In the genomic region with DNA sequence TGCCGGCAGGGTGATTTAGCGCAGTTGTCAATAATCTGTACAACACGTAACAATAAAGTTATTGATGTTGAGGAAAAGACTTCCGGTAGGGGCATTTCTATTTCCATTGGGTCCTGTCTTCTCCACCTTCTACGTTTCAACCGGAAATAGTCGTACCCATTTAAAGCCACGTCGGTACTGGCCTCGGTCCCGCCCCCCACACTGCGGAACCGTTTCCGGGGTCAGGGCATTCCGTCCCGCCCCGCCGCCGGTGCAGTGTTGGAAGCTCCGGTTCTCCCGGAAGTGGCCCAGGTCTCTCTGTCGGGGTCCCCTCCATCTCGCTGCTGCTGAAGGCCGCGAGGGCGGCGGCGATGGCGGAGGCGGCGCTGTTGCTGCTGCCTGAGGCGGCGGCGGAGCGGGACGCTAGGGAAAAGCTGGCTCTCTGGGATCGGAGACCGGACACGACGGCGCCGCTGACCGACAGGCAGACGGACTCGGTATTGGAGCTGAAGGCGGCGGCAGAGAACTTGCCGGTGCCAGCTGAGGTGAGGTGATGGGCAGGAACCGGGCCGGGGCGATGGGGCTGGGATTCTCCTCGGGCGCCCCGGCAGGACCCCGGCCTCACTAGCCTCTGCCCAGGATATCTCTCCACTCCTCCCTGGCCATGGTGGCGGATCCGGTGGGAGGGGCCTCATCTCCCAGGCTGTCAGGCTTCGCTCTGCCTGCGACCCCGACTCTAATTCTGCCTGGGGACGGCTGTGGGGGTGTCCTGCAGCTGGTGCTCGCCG, we compare ENCODE assay signal across 8 cellular contexts. TPM values are rescaled to one million over a fixed set of nuclear protein-coding genes. Genes with fewer than 3 reads are reported as not detected.
A peak's percentile ranks its signal among the peaks of the same experiment; 100 is the strongest.
DNase-seq lines count a peak whose midpoint lies in the region; ATAC-seq and TF ChIP-seq lines count a peak whose summit lies in the region.

A gene with protein sequence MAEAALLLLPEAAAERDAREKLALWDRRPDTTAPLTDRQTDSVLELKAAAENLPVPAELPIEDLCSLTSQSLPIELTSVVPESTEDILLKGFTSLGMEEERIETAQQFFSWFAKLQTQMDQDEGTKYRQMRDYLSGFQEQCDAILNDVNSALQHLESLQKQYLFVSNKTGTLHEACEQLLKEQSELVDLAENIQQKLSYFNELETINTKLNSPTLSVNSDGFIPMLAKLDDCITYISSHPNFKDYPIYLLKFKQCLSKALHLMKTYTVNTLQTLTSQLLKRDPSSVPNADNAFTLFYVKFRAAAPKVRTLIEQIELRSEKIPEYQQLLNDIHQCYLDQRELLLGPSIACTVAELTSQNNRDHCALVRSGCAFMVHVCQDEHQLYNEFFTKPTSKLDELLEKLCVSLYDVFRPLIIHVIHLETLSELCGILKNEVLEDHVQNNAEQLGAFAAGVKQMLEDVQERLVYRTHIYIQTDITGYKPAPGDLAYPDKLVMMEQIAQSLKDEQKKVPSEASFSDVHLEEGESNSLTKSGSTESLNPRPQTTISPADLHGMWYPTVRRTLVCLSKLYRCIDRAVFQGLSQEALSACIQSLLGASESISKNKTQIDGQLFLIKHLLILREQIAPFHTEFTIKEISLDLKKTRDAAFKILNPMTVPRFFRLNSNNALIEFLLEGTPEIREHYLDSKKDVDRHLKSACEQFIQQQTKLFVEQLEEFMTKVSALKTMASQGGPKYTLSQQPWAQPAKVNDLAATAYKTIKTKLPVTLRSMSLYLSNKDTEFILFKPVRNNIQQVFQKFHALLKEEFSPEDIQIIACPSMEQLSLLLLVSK (plus strand): TSS at position 253 of the 767 bp plus-strand sequence. CDS start 98 bp downstream, at position 351.

- no peaks in the 10 kb centered on the region for H3K4me1 ChIP-seq in H9 (ENCODE audit: insufficient read depth, low read length)

- no CpG with 5 or more reads among the region's 63 CpGs for WGBS in H9 (ENCODE audit: extremely low coverage, insufficient read length, low lambda C conversion rate)

- no peak within 1 kb of the TSS for H2BK5ac ChIP-seq in H9 (ENCODE audit: insufficient read length, low read length)

- peak; percentile 99 to 100 for ATAC-seq in natural killer cell treated with Interleukin-12 subunit alpha and Interleukin-12 subunit beta and Interleukin-15 and Interleukin-18, amount 100 ng/mL, for 72 hours
- peak; percentile 99 for ATAC-seq in stimulated activated naive CD8-positive, alpha-beta T cell treated with anti-CD3 and anti-CD28 coated beads, Interleukin-15, Interleukin-2, amounts not matched to agents 100 U/mL and 50 U/mL, for 24 hours

- no peak within 1 kb of the TSS for H2BK20ac ChIP-seq in H9 (ENCODE audit: low read depth, low read length, poor library complexity, severe bottlenecking)

- H3K36me3 Mint-ChIP-seq in H9 (ENCODE audit: insufficient read depth in 1 of 3, low read depth in 3 of 3) = peaks cover 0 to 6% (median 2%) of the 10 kb centered on the region in 3 experiments; a peak in 1 of 7 replicates
- H3K36me3 Mint-ChIP-seq in natural killer cell treated with Interleukin-12 subunit alpha and Interleukin-12 subunit beta and Interleukin-15 and Interleukin-18, amount 100 ng/mL, for 72 hours = peaks cover 8% of the 10 kb centered on the region

- H3K79me1 ChIP-seq in H9 (ENCODE audit: insufficient read depth, low read depth, low read length, poor library complexity, severe bottlenecking) = peaks cover 3% of the 10 kb centered on the region

- H3K18ac ChIP-seq in H9 (ENCODE audit: insufficient read length, low read depth, low read length) = peak within 1 kb of the TSS; percentile 81

- peaks cover 33% of the 10 kb centered on the region for H3K27me3 Mint-ChIP-seq in H9 (ENCODE audit: low read depth)
- H3K27me3 Mint-ChIP-seq in natural killer cell treated with Interleukin-12 subunit alpha and Interleukin-12 subunit beta and Interleukin-15 and Interleukin-18, amount 100 ng/mL, for 72 hours = peaks cover 0 to 8% of the 10 kb centered on the region in 2 donors

- peaks cover 22 to 24% of the 10 kb centered on the region in 2 experiments for H3K4me1 Mint-ChIP-seq in H9
- H3K4me1 Mint-ChIP-seq in natural killer cell treated with Interleukin-12 subunit alpha and Interleukin-12 subunit beta and Interleukin-15 and Interleukin-18, amount 100 ng/mL, for 72 hours (ENCODE audit: low read depth in 2 of 2) = peaks cover 34 to 45% of the 10 kb centered on the region in 2 donors

- H3K27ac Mint-ChIP-seq in H9 = peak within 1 kb of the TSS; percentile 94 to 98 (median 98)
- peak within 1 kb of the TSS; percentile 91 to 97 for H3K27ac Mint-ChIP-seq in natural killer cell treated with Interleukin-12 subunit alpha and Interleukin-12 subunit beta and Interleukin-15 and Interleukin-18, amount 100 ng/mL, for 72 hours

- peak within 1 kb of the TSS; percentile 95 for H3K4me3 ChIP-seq in MG63
- H3K4me3 ChIP-seq in fibroblast of pulmonary artery (replicated peaks; ENCODE audit: low read depth, low read length) = peak within 1 kb of the TSS; percentile 70

- no peak within 1 kb of the TSS for H2AFZ ChIP-seq in H9 (ENCODE audit: low read length)

- peak within 1 kb of the TSS; percentile 33 for H3K4me2 ChIP-seq in H9 (ENCODE audit: insufficient read depth, insufficient read length, low read length)

- peak within 1 kb of the TSS; percentile 65 for H3K9ac ChIP-seq in H9 (ENCODE audit: extremely low read depth, insufficient read length, low read length)

- no peak within 1 kb of the TSS for H2BK15ac ChIP-seq in H9 (ENCODE audit: low read depth, low read length)

- H2BK120ac ChIP-seq in H9 (ENCODE audit: low read depth, low read length, poor library complexity, severe bottlenecking) = no peak within 1 kb of the TSS

- no peak within 1 kb of the TSS for H2BK12ac ChIP-seq in H9 (ENCODE audit: insufficient read length, low read depth, low read length)

- no peak within 1 kb of the TSS for H3T11ph ChIP-seq in H9 (ENCODE audit: low read length)

- H3K9me3 Mint-ChIP-seq in H9 = no peaks in the 10 kb centered on the region
- H3K9me3 Mint-ChIP-seq in natural killer cell treated with Interleukin-12 subunit alpha and Interleukin-12 subunit beta and Interleukin-15 and Interleukin-18, amount 100 ng/mL, for 72 hours = no peaks in the 10 kb centered on the region

- no peak within 1 kb of the TSS for H4K91ac ChIP-seq in H9 (ENCODE audit: insufficient read length, low read depth, low read length)

- no peak within 1 kb of the TSS for H4K8ac ChIP-seq in H9 (replicated peaks; ENCODE audit: insufficient read length, low read depth, low read length)

- no peak within 1 kb of the TSS for H3K4ac ChIP-seq in H9 (ENCODE audit: low read depth, low read length)

- in situ Hi-C loops in G401 (cut with HindIII; ENCODE audit: low sequenced_read_pairs) = loop anchor here (5.0 kb wide), 1 partner anchor 68 kb away; no protein-coding TSS in a partner anchor

- H4K20me1 ChIP-seq in H9 (ENCODE audit: control insufficient read depth, insufficient read depth, insufficient read length) = no peaks in the 10 kb centered on the region

- H3K9me3 ChIP-seq in H9 (ENCODE audit: control insufficient read depth, low read depth, low read length) (no peaks in the 10 kb centered on the region), MG63 (no peaks in the 10 kb centered on the region)

- H3K23me2 ChIP-seq in H9 (ENCODE audit: insufficient read length, low read depth, low read length, poor library complexity, severe bottlenecking) = no peaks in the 10 kb centered on the region

- no peak within 1 kb of the TSS for H3K56ac ChIP-seq in H9 (ENCODE audit: insufficient read length, low read depth, low read length)

- peak; percentile 98 for DNase-seq in G401 (ENCODE audit: low spot score)
- DNase-seq in H9 = peak; percentile 94
- DNase-seq in MG63 = peak; percentile 95
- peak; percentile 95 for DNase-seq in SHP77 treated with DMSO at 0.1 percent for 48 hours (lab: John Stamatoyannopoulos, UW)
- DNase-seq in activated effector memory CD4-positive, alpha-beta T cell treated with anti-CD3 and anti-CD28 coated beads, Interleukin-2, amount 50 U/mL, for 16 hours = peak; percentile 99
- DNase-seq in fibroblast of pulmonary artery (ENCODE audit: low read depth) = peak; percentile 98
- DNase-seq in natural killer cell treated with Interleukin-12 subunit alpha and Interleukin-12 subunit beta and Interleukin-15 and Interleukin-18, amount 100 ng/mL, for 72 hours (ENCODE audit: low spot score) = peak; percentile 97
- peak; percentile 97 for DNase-seq in stimulated activated naive CD8-positive, alpha-beta T cell treated with anti-CD3 and anti-CD28 coated beads, Interleukin-15, Interleukin-2, amounts not matched to agents 100 U/mL and 50 U/mL, for 24 hours

- peak within 1 kb of the TSS; percentile 95 for H3K4me3 Mint-ChIP-seq in H9
- H3K4me3 Mint-ChIP-seq in natural killer cell treated with Interleukin-12 subunit alpha and Interleukin-12 subunit beta and Interleukin-15 and Interleukin-18, amount 100 ng/mL, for 72 hours = peak within 1 kb of the TSS; percentile 91

- TF ChIP-seq CTCF in H9 (conservative IDR thresholded peaks at IDR 0.05) (peak; percentile 39), fibroblast of pulmonary artery (IDR thresholded peaks at IDR 0.05; ENCODE audit: low read length, missing control alignments) (no peak)

- no peak within 1 kb of the TSS for H4K5ac ChIP-seq in H9 (ENCODE audit: insufficient read length, low read depth, low read length)

- H2AK5ac ChIP-seq in H9 (ENCODE audit: insufficient read length, low read length) = no peak within 1 kb of the TSS

- H3K27ac ChIP-seq in H9 (ENCODE audit: insufficient read length, low read depth, low read length) = no peak within 1 kb of the TSS

- no peak within 1 kb of the TSS for H3K23ac ChIP-seq in H9 (ENCODE audit: insufficient read length, low read depth, low read length)

- peak within 1 kb of the TSS; percentile 61; the same call in 1 of the 2 replicates for H3K14ac ChIP-seq in H9 (ENCODE audit: insufficient read depth, low read length)

- H3K27me3 ChIP-seq in H9 (ENCODE audit: insufficient read depth, low read length) (no peaks in the 10 kb centered on the region), MG63 (no peaks in the 10 kb centered on the region)

- H3K79me2 ChIP-seq in H9 (ENCODE audit: insufficient read depth, low read length) = peaks cover 6% of the 10 kb centered on the region; the same call in 1 of the 2 replicates

- H3K36me3 ChIP-seq in MG63 = peaks cover 13% of the 10 kb centered on the region

RNA-seq across cellular contexts. Expression of the gene that starts here (rescaled TPM):
- total RNA-seq in G401 (2014; rRNA removed; shearing (Covaris generic)) = 19.0 and 29.1 TPM in 2 replicates
- 15.6 and 16.5 TPM in 2 replicates for total RNA-seq in H9 (2021)
- total RNA-seq in MG63 (2014; rRNA removed; shearing (Covaris generic); ENCODE audit: low replicate concordance) = 15.2 and 18.3 TPM in 2 replicates
- total RNA-seq in natural killer cell treated with Interleukin-12 subunit alpha and Interleukin-12 subunit beta and Interleukin-15 and Interleukin-18, amount 100 ng/mL, for 72 hours = 10 to 100 TPM; 41.0 to 50.9 TPM
